Comparison of ENCODE assay signal across 27 cellular contexts in the genomic region with DNA sequence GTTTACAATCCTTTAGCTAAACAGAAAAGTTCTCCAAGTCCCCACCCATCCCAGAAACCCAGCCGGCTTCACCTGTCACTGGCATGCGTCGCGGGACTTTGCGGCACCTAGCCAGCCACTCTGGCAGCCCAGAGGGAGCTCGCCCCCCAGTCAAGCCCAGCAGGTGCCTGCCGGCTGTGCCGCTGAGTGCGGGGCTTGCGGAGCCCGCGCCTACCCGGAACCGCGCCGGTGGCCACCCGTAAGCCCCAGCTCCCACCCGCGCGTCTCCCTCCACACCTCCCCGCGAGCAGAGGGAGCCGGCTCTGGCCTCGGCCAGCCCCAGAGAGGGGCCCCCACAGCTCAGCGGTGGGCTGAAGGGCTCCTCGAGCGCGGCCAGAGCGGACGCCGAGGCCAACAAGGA.
"Had no signal": no experiment of that assay in that cellular context is flagged by ENCODE, and none has a peak within 500 bp of the region (broad histone marks: within the 10 kb centered on the region; RNA-seq: fewer than 3 reads in every experiment).

No MANE protein-coding gene starts in this region.

- H3K4me1 ChIP-seq: heart left ventricle, lower lobe of right lung, neural progenitor cell, parathyroid adenoma, right atrium auricular region, stomach, tibial artery, uterus had no signal

- H3K4me3 Mint-ChIP-seq: immature natural killer cell; naive B cell; natural killer cell; nephron progenitor cell; neural progenitor cell; stimulated activated effector memory CD8-positive, alpha-beta T cell treated with anti-CD3 and anti-CD28 coated beads, Interleukin-12 subunit alpha, Interleukin-12 subunit beta, amount 100 ng/mL, for 72 hours had no signal

- H3K4me3 ChIP-seq: heart left ventricle, lower lobe of right lung, neural progenitor cell, right atrium auricular region, skin epidermis, stomach, thoracic aorta, tibial artery, uterus had no signal

- H3K27ac Mint-ChIP-seq: immature natural killer cell; naive B cell; natural killer cell; nephron progenitor cell; neural progenitor cell; progenitor cell of endocrine pancreas; stimulated activated effector memory CD8-positive, alpha-beta T cell treated with anti-CD3 and anti-CD28 coated beads, Interleukin-12 subunit alpha, Interleukin-12 subunit beta, amount 100 ng/mL, for 72 hours had no signal

- H3K27ac ChIP-seq: heart left ventricle, lower lobe of right lung, neural progenitor cell, neutrophil, parathyroid adenoma, right atrium auricular region, skin epidermis, stomach, thoracic aorta, tibial artery, uterus had no signal

- H3K9me3 Mint-ChIP-seq: stimulated activated effector memory CD8-positive, alpha-beta T cell treated with anti-CD3 and anti-CD28 coated beads, Interleukin-12 subunit alpha, Interleukin-12 subunit beta, amount 100 ng/mL, for 72 hours had no signal

- FAIRE-seq: islet of Langerhans had no signal

- H3K9ac ChIP-seq: neural progenitor cell, parathyroid adenoma had no signal

- DNase-seq: glutamatergic neuron; hypothalamus; immature natural killer cell; left ventricle myocardium superior; lower lobe of right lung; mammary epithelial cell; mesenchymal stem cell; naive B cell; natural killer cell; nephron progenitor cell; occipital lobe; stimulated activated CD4-positive, alpha-beta T cell treated with anti-CD3 and anti-CD28 coated beads, Interleukin-4, amount 100 ng/mL, for 24 hours; stimulated activated naive CD4-positive, alpha-beta T cell; stomach; tibial artery; trophoblast cell; uterus had no signal

- H3K9me3 ChIP-seq: lower lobe of right lung, neutrophil, right atrium auricular region, stomach, thoracic aorta, uterus had no signal

- H3K27me3 Mint-ChIP-seq: naive B cell, progenitor cell of endocrine pancreas had no signal

- H3K36me3 ChIP-seq: heart left ventricle, lower lobe of right lung, neural progenitor cell, neutrophil, right atrium auricular region, stomach, thoracic aorta, tibial artery, uterus had no signal

- H3K4me1 Mint-ChIP-seq: immature natural killer cell; naive B cell; natural killer cell; nephron progenitor cell; neural progenitor cell; stimulated activated effector memory CD8-positive, alpha-beta T cell treated with anti-CD3 and anti-CD28 coated beads, Interleukin-12 subunit alpha, Interleukin-12 subunit beta, amount 100 ng/mL, for 72 hours had no signal

- H3K36me3 Mint-ChIP-seq: immature natural killer cell; naive B cell; natural killer cell; neural progenitor cell; stimulated activated effector memory CD8-positive, alpha-beta T cell treated with anti-CD3 and anti-CD28 coated beads, Interleukin-12 subunit alpha, Interleukin-12 subunit beta, amount 100 ng/mL, for 72 hours had no signal
